Comparison of ENCODE assay signal across 8 cellular contexts in the genomic region with DNA sequence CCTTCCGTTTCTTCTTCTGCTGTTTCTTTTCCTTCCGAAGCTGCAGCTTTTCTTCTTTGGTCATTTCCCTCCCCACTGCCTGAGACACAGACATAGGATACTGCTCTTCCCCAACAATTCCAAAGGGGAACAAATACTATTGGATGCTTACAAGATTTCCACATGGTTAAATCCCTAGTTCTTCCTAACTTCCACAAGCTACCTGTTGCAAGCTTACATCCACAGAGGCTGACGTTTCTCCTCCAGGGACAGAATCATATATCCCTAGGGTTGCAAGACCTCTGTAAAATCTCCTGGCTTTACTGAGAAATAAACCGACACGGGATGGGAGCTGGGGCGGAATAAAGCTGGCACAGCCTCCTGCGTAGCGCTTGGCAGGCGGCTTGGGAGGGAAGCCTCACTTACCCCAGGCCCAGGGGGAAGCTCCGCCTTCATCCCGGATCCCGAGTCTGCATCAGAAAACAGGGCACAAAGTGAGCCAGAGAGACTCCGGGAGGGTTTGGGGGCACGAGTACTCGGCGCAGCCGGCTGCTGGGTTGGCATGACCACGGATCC. TPM values are rescaled to one million over a fixed set of nuclear protein-coding genes. Genes with fewer than 3 reads are reported as not detected.
A peak's percentile ranks its signal among the peaks of the same experiment; 100 is the strongest.
DNase-seq lines count a peak whose midpoint lies in the region; ATAC-seq, FAIRE-seq and TF ChIP-seq lines count a peak whose summit lies in the region.

No MANE protein-coding gene starts in this region.

- H3K9me3 ChIP-seq in BE2C (no peaks in the 10 kb centered on the region), adipocyte (ENCODE audit: control insufficient read depth, low read length) (no peaks in the 10 kb centered on the region), pancreas (no peaks in the 10 kb centered on the region)

- peak overlapping the region; percentile 99 for H3K4me3 ChIP-seq in BE2C (ENCODE audit: low read depth, low read length)
- peak overlapping the region; percentile 96 for H3K4me3 ChIP-seq in adipocyte (ENCODE audit: low read length)
- H3K4me3 ChIP-seq in pancreas = peak overlapping the region; percentile 60 to 94 (median 75)

- ATAC-seq in GM18870 (IDR thresholded peaks at IDR 0.05; ENCODE audit: unreplicated experiment) (peak; percentile 3), Right ventricle myocardium superior (ENCODE audit: poor library complexity) (peak; percentile 48), pancreas (peak; percentile 33 to 60 (median 46))

- H3K9ac ChIP-seq in adipocyte (ENCODE audit: low read length) = peak overlapping the region; percentile 99

- H3K4me1 ChIP-seq in BE2C (no peaks in the 10 kb centered on the region; the same call in 1 of the 2 replicates), adipocyte (ENCODE audit: control insufficient read depth, insufficient read depth, low read length) (peaks cover 35% of the 10 kb centered on the region), pancreas (peaks cover 16 to 23% (median 19%) of the 10 kb centered on the region in 3 donors)

- DNase-seq in BE2C (no peak), M059J (ENCODE audit: low read depth) (peak; percentile 64), adipocyte (ENCODE audit: low read depth) (no peak), Right ventricle myocardium superior (no peak), pancreas (no peak), MV-4-11 (lab: John Stamatoyannopoulos, UW) (no peak), HT-29 (ENCODE audit: low spot score) (no peak)

- TF ChIP-seq CTCF in BE2C (IDR thresholded peaks at IDR 0.05; ENCODE audit: low read depth, low read length) (no peak), pancreas (IDR thresholded peaks at IDR 0.05) (no peak)

- no peak for FAIRE-seq in pancreas (lab: Jason Lieb, UNC)

- H3K27me3 ChIP-seq in BE2C (no peaks in the 10 kb centered on the region), adipocyte (replicated peaks; ENCODE audit: control insufficient read depth, insufficient read depth, low read length) (no peaks in the 10 kb centered on the region), pancreas (no peaks in the 10 kb centered on the region)

- peaks cover 53% of the 10 kb centered on the region for H3K36me3 ChIP-seq in BE2C
- peaks cover 67% of the 10 kb centered on the region for H3K36me3 ChIP-seq in adipocyte (ENCODE audit: control insufficient read depth, insufficient read depth, low read length, severe bottlenecking)
- peaks cover 0 to 46% (median 31%) of the 10 kb centered on the region in 3 donors for H3K36me3 ChIP-seq in pancreas

- WGBS in pancreas, 2 donors = 1 to 3% methylated on average over 18 of the region's 18 CpGs

- intact Hi-C loops in Right ventricle myocardium superior (cut with DNase I) (no loop called here), pancreas (cut with DNase I) (no loop called here)

- peak overlapping the region; percentile 86 to 91 (median 88) for H3K27ac ChIP-seq in pancreas

RNA-seq across cellular contexts. Expression of a gene that starts 0.6 kb away (rescaled TPM):
- polyA plus RNA-seq in BE2C (2012; ENCODE audit: insufficient read depth, insufficient read length, low read depth) = 99.5 TPM
- 24.3 and 31.1 TPM in 2 replicates for total RNA-seq in M059J (2014; rRNA removed; shearing (Covaris generic))
- total RNA-seq in Right ventricle myocardium superior (37.4 TPM), pancreas (10 to 100 TPM; 24.1 to 34.7 (median 31.3) TPM)
- 10 to 100 TPM; 69.9 to 98.1 TPM for polyA plus RNA-seq in pancreas
- total RNA-seq in HT-29 (2014; rRNA removed; shearing (Covaris generic)) = 26.6 and 31.9 TPM in 2 replicates

RNA-seq across cellular contexts. Expression of a gene that starts 0.9 kb away (rescaled TPM):
- polyA plus RNA-seq in BE2C (2012; ENCODE audit: insufficient read depth, insufficient read length, low read depth) = 207 TPM
- total RNA-seq in M059J (2014; rRNA removed; shearing (Covaris generic)) = 70.4 and 88.3 TPM in 2 replicates
- total RNA-seq in Right ventricle myocardium superior = 55.6 TPM
- 10 to 100 TPM; 34.3 to 48.6 (median 39.5) TPM for total RNA-seq in pancreas
- 10 to 100 TPM; 38.8 to 60.2 TPM for polyA plus RNA-seq in pancreas
- 72.8 and 79.9 TPM in 2 replicates for total RNA-seq in HT-29 (2014; rRNA removed; shearing (Covaris generic))

RNA-seq across cellular contexts. Expression of a gene that starts 11.0 kb away (rescaled TPM):
- 95.0 TPM for polyA plus RNA-seq in BE2C (2012; ENCODE audit: insufficient read depth, insufficient read length, low read depth)
- 3.6 and 7.6 TPM in 2 replicates for total RNA-seq in M059J (2014; rRNA removed; shearing (Covaris generic))
- total RNA-seq in Right ventricle myocardium superior = 6.0 TPM
- 10 to 100 TPM in 1 of 6 donors, 1 to 10 TPM in 5; 3.7 to 10.4 (median 7.6) TPM for total RNA-seq in pancreas
- polyA plus RNA-seq in pancreas = 10 to 100 TPM; 30.1 to 34.4 TPM
- 16.0 and 20.4 TPM in 2 replicates for total RNA-seq in HT-29 (2014; rRNA removed; shearing (Covaris generic))

RNA-seq across cellular contexts. Expression of a gene that starts 13.0 kb away (rescaled TPM):
- polyA plus RNA-seq in BE2C (2012; ENCODE audit: insufficient read depth, insufficient read length, low read depth) = 144 TPM
- total RNA-seq in M059J (2014; rRNA removed; shearing (Covaris generic)) = 32.3 and 34.0 TPM in 2 replicates
- total RNA-seq in Right ventricle myocardium superior = 14.6 TPM
- total RNA-seq in pancreas = 10 to 100 TPM; 21.2 to 30.7 (median 26.7) TPM
- polyA plus RNA-seq in pancreas = 10 to 100 TPM; 33.1 to 34.3 TPM
- total RNA-seq in HT-29 (2014; rRNA removed; shearing (Covaris generic)) = 62.4 and 65.1 TPM in 2 replicates

RNA-seq across cellular contexts. Expression of a gene that starts 39.8 kb away (rescaled TPM):
- polyA plus RNA-seq in BE2C (2012; ENCODE audit: insufficient read depth, insufficient read length, low read depth) = 238 TPM
- total RNA-seq in M059J (2014; rRNA removed; shearing (Covaris generic)) = 105 and 134 TPM in 2 replicates
- 34.3 TPM for total RNA-seq in Right ventricle myocardium superior
- 10 to 100 TPM; 23.6 to 37.8 (median 28.7) TPM for total RNA-seq in pancreas
- 10 to 100 TPM; 28.6 to 31.8 TPM for polyA plus RNA-seq in pancreas
- total RNA-seq in HT-29 (2014; rRNA removed; shearing (Covaris generic)) = 141 and 148 TPM in 2 replicates
